Comparison of ENCODE assay signal across 37 cellular contexts in the genomic region with DNA sequence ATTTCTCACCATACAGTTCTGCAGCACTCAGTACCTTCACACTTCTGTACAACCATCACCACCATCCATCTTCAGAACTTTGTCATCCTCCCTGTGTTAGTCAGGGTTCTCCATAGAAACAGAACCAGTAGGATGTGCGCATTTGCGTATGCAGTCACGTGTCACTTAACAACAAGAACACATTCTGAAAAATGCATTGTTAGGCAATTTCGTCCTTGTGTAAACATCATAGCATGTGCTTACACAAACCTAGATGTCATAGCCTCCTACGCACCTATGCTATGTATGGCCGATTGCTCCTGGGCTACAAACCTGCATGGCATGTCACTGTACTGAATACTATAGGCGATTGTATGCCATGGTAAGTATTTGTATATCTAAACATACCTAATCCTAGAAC.
"Had no signal": no experiment of that assay in that cellular context is flagged by ENCODE, and none has a peak within 500 bp of the region (broad histone marks: within the 10 kb centered on the region; RNA-seq: fewer than 3 reads in every experiment).

No MANE protein-coding gene starts in this region.

- H3K4me3 ChIP-seq: adrenal gland had no signal

- H3K36me3 Mint-ChIP-seq: activated CD4-positive, alpha-beta memory T cell treated with anti-CD3 and anti-CD28 coated beads for 36 hours; activated naive CD4-positive, alpha-beta T cell treated with anti-CD3 and anti-CD28 coated beads, Interleukin-2, amount 50 U/mL, for 72 hours; activated naive CD8-positive, alpha-beta T cell treated with anti-CD3 and anti-CD28 coated beads for 36 hours; brain; WTC11 had no signal

- H3K27ac ChIP-seq: adrenal gland, VCaP had no signal

- H3K9me3 Mint-ChIP-seq: activated CD4-positive, alpha-beta memory T cell treated with anti-CD3 and anti-CD28 coated beads for 36 hours; activated CD8-positive, alpha-beta T cell treated with anti-CD3 and anti-CD28 coated beads for 36 hours; activated naive CD4-positive, alpha-beta T cell treated with anti-CD3 and anti-CD28 coated beads for 36 hours; activated naive CD4-positive, alpha-beta T cell treated with anti-CD3 and anti-CD28 coated beads, Interleukin-2, amount 50 U/mL, for 72 hours; activated naive CD8-positive, alpha-beta T cell treated with anti-CD3 and anti-CD28 coated beads for 36 hours; activated T-cell treated with anti-CD3 and anti-CD28 coated beads, Interleukin-2, amount 50 U/mL, for 4 hours; activated T-cell treated with anti-CD3 and anti-CD28 coated beads, Interleukin-2, amount 50 U/mL, for 72 hours; activated T-helper 1 cell treated with anti-CD3 and anti-CD28 coated beads, Interleukin-12 subunit alpha, Interleukin-12 subunit beta, Interleukin-2, Interleukin-4 antibody, amounts not matched to agents 30 ng/mL and 10 ng/mL and 1 ng/mL, durations not matched to agents 14 hours and 24 hours and 36 hours; activated T-helper 17 cell treated with anti-CD3 and anti-CD28 coated beads, Interleukin-2, amount 50 U/mL, for 72 hours; T-helper 1 cell treated with Interleukin-12 subunit alpha and Interleukin-12 subunit beta and Interleukin-4 antibody, amounts not matched to agents 30 μg/mL and 1 μg/mL, for 36 hours; T-helper 2 cell treated with Interferon-gamma antibody and Interleukin-4, amounts not matched to agents 5 μg/mL and 100 μg/mL, for 36 hours had no signal

- H3K4me1 ChIP-seq: adrenal gland had no signal

- H3K36me3 ChIP-seq: adrenal gland had no signal

- ATAC-seq: activated CD4-positive, alpha-beta T cell treated with anti-CD3 and anti-CD28 coated beads for 36 hours; activated CD4-positive, CD25-positive, alpha-beta regulatory T cell treated with anti-CD3 and anti-CD28 coated beads, Interleukin-2, amount 50 U/mL, for 24 hours; activated CD8-positive, alpha-beta T cell treated with anti-CD3 and anti-CD28 coated beads for 36 hours; activated naive CD4-positive, alpha-beta T cell treated with anti-CD3 and anti-CD28 coated beads, Interleukin-2, amount 50 U/mL, for 72 hours; activated T-cell treated with anti-CD3 and anti-CD28 coated beads, Interleukin-2, amount 50 U/mL, for 4 hours; activated T-cell treated with anti-CD3 and anti-CD28 coated beads, Interleukin-2, amount 50 U/mL, for 72 hours; activated T-helper 17 cell treated with anti-CD3 and anti-CD28 coated beads, Interleukin-2, amount 50 U/mL, for 72 hours; WTC11 had no signal

- H3K27me3 ChIP-seq: adrenal gland had no signal

- H3K4me3 Mint-ChIP-seq: activated CD4-positive, alpha-beta memory T cell treated with anti-CD3 and anti-CD28 coated beads for 36 hours; activated CD4-positive, alpha-beta T cell treated with anti-CD3 and anti-CD28 coated beads for 36 hours; activated CD8-positive, alpha-beta T cell treated with anti-CD3 and anti-CD28 coated beads for 36 hours; activated naive CD4-positive, alpha-beta T cell treated with anti-CD3 and anti-CD28 coated beads for 36 hours; activated naive CD8-positive, alpha-beta T cell treated with anti-CD3 and anti-CD28 coated beads for 36 hours; activated T-cell treated with anti-CD3 and anti-CD28 coated beads, Interleukin-2, amount 50 U/mL, for 4 hours; activated T-cell treated with anti-CD3 and anti-CD28 coated beads, Interleukin-2, amount 50 U/mL, for 72 hours; activated T-helper 1 cell treated with anti-CD3 and anti-CD28 coated beads, Interleukin-12 subunit alpha, Interleukin-12 subunit beta, Interleukin-2, Interleukin-4 antibody, amounts not matched to agents 30 ng/mL and 10 ng/mL and 1 ng/mL, durations not matched to agents 14 hours and 24 hours and 36 hours; activated T-helper 17 cell treated with anti-CD3 and anti-CD28 coated beads, Interleukin-2, amount 50 U/mL, for 72 hours; brain; T-helper 1 cell treated with Interleukin-12 subunit alpha and Interleukin-12 subunit beta and Interleukin-4 antibody, amounts not matched to agents 30 μg/mL and 1 μg/mL, for 36 hours; T-helper 2 cell treated with Interferon-gamma antibody and Interleukin-4, amounts not matched to agents 5 μg/mL and 100 μg/mL, for 36 hours; WTC11 had no signal

- H3K9me3 ChIP-seq: adrenal gland had no signal

- H3K27ac Mint-ChIP-seq: activated CD4-positive, alpha-beta memory T cell treated with anti-CD3 and anti-CD28 coated beads for 36 hours; activated CD4-positive, alpha-beta T cell treated with anti-CD3 and anti-CD28 coated beads for 36 hours; activated CD8-positive, alpha-beta T cell treated with anti-CD3 and anti-CD28 coated beads for 36 hours; activated naive CD4-positive, alpha-beta T cell treated with anti-CD3 and anti-CD28 coated beads for 36 hours; activated naive CD4-positive, alpha-beta T cell treated with anti-CD3 and anti-CD28 coated beads, Interleukin-2, amount 50 U/mL, for 72 hours; activated naive CD8-positive, alpha-beta T cell treated with anti-CD3 and anti-CD28 coated beads for 36 hours; activated T-cell treated with anti-CD3 and anti-CD28 coated beads, Interleukin-2, amount 50 U/mL, for 72 hours; activated T-helper 1 cell treated with anti-CD3 and anti-CD28 coated beads, Interleukin-12 subunit alpha, Interleukin-12 subunit beta, Interleukin-2, Interleukin-4 antibody, amounts not matched to agents 30 ng/mL and 10 ng/mL and 1 ng/mL, durations not matched to agents 14 hours and 24 hours and 36 hours; activated T-helper 17 cell treated with anti-CD3 and anti-CD28 coated beads, Interleukin-2, amount 50 U/mL, for 72 hours; brain; T-helper 1 cell treated with Interleukin-12 subunit alpha and Interleukin-12 subunit beta and Interleukin-4 antibody, amounts not matched to agents 30 μg/mL and 1 μg/mL, for 36 hours; T-helper 2 cell treated with Interferon-gamma antibody and Interleukin-4, amounts not matched to agents 5 μg/mL and 100 μg/mL, for 36 hours; WTC11 had no signal

- H3K27me3 Mint-ChIP-seq: activated CD4-positive, alpha-beta memory T cell treated with anti-CD3 and anti-CD28 coated beads for 36 hours; activated CD8-positive, alpha-beta T cell treated with anti-CD3 and anti-CD28 coated beads for 36 hours had no signal

- FAIRE-seq: astrocyte, TTC549 had no signal

- DNase-seq: activated CD4-positive, alpha-beta memory T cell treated with anti-CD3 and anti-CD28 coated beads for 36 hours; activated CD4-positive, alpha-beta T cell treated with anti-CD3 and anti-CD28 coated beads for 1 hour; activated CD4-positive, alpha-beta T cell treated with anti-CD3 and anti-CD28 coated beads for 36 hours; activated CD4-positive, alpha-beta T cell treated with anti-CD3 and anti-CD28 coated beads for 48 hours; activated CD4-positive, alpha-beta T cell treated with anti-CD3 and anti-CD28 coated beads, Interleukin-2, amount 50 U/mL, for 1 hour; activated CD4-positive, alpha-beta T cell treated with anti-CD3 and anti-CD28 coated beads, Interleukin-2, amount 50 U/mL, for 4 hours; activated CD4-positive, CD25-positive, alpha-beta regulatory T cell; activated CD8-positive, alpha-beta memory T cell treated with anti-CD3 and anti-CD28 coated beads, Interleukin-2, amount 50 U/mL, for 4 hours; activated CD8-positive, alpha-beta T cell treated with anti-CD3 and anti-CD28 coated beads for 36 hours; activated effector memory CD4-positive, alpha-beta T cell treated with anti-CD3 and anti-CD28 coated beads, Interleukin-2, amount 50 U/mL, for 16 hours; activated gamma-delta T cell treated with Interleukin-2 at 50 U/mL for 16 hours; activated naive CD4-positive, alpha-beta T cell; activated naive CD4-positive, alpha-beta T cell treated with anti-CD3 and anti-CD28 coated beads for 36 hours; activated naive CD4-positive, alpha-beta T cell treated with anti-CD3 and anti-CD28 coated beads, Interleukin-2, amount 50 U/mL, for 16 hours; activated naive CD8-positive, alpha-beta T cell treated with anti-CD3 and anti-CD28 coated beads for 36 hours; activated T-cell treated with anti-CD3 and anti-CD28 coated beads for 4 hours; activated T-cell treated with anti-CD3 and anti-CD28 coated beads, Interleukin-2, amount 50 U/mL, for 1 hour; activated T-cell treated with anti-CD3 and anti-CD28 coated beads, Interleukin-2, amount 50 U/mL, for 4 hours; activated T-cell treated with anti-CD3 and anti-CD28 coated beads, Interleukin-2, amount 50 U/mL, for 72 hours; adrenal gland; amniotic stem cell; aorta; central memory CD4-positive, alpha-beta T cell; T-helper 1 cell; T-helper 2 cell; T-helper 9 cell had no signal

- H3K4me1 Mint-ChIP-seq: activated CD4-positive, alpha-beta T cell treated with anti-CD3 and anti-CD28 coated beads for 36 hours; activated naive CD8-positive, alpha-beta T cell treated with anti-CD3 and anti-CD28 coated beads for 36 hours; activated T-helper 17 cell treated with anti-CD3 and anti-CD28 coated beads, Interleukin-2, amount 50 U/mL, for 72 hours; brain had no signal
